ENCODE assay signal across 8 cellular contexts in genomic region chr7:76303829-76304505, GRCh38. TPM values are rescaled to one million over a fixed set of nuclear protein-coding genes. Genes with fewer than 3 reads are reported as not detected.
A peak's percentile ranks its signal among the peaks of the same experiment; 100 is the strongest.
DNase-seq lines count a peak whose midpoint lies in the region; ATAC-seq and TF ChIP-seq lines count a peak whose summit lies in the region.

No MANE protein-coding gene starts in this region.

- peak; percentile 24 for DNase-seq in activated CD4-positive, alpha-beta T cell treated with anti-CD3 and anti-CD28 coated beads for 48 hours
- no peak for DNase-seq in activated CD4-positive, alpha-beta T cell treated with anti-CD3 and anti-CD28 coated beads, Interleukin-2, amount 50 U/mL, for 1 hour
- DNase-seq in fibroblast of villous mesenchyme (ENCODE audit: low read depth) (peak; percentile 52), retinal pigment epithelial cell (ENCODE audit: low read depth) (no peak), omental fat pad (ENCODE audit: low spot score) (no peak), HuH-7.5 (ENCODE audit: low spot score) (no peak), NCI-H1105 treated with DMSO at 0.1 percent for 48 hours (lab: John Stamatoyannopoulos, UW) (no peak)

- H3K27ac ChIP-seq in VCaP: peak overlapping the region; percentile 56

- no peak for ATAC-seq in omental fat pad (ENCODE audit: low FRiP score)

- H3K4me3 ChIP-seq in fibroblast of villous mesenchyme (ENCODE audit: low read depth, low read length) (peak overlapping the region; percentile 96), retinal pigment epithelial cell (ENCODE audit: low read length) (peak overlapping the region; percentile 87)

- TF ChIP-seq CTCF in VCaP (conservative IDR thresholded peaks at IDR 0.05) (no peak), fibroblast of villous mesenchyme (IDR thresholded peaks at IDR 0.05; ENCODE audit: insufficient read depth, low read depth, low read length) (no peak), retinal pigment epithelial cell (conservative IDR thresholded peaks at IDR 0.05; ENCODE audit: low read depth, low read length) (no peak), omental fat pad (IDR thresholded peaks at IDR 0.05) (no peak)

RNA-seq across cellular contexts. Expression of gene HSPB1, which starts 1.5 kb away (rescaled TPM):
- 77.7 and 130 TPM in 2 replicates for total RNA-seq in fibroblast of villous mesenchyme
- total RNA-seq in omental fat pad: 100 to 1,000 TPM; 178 to 353 (median 267) TPM

RNA-seq across cellular contexts. Expression of gene YWHAG, which starts 54.8 kb away (rescaled TPM):
- total RNA-seq in fibroblast of villous mesenchyme: 125 and 141 TPM in 2 replicates
- 100 to 1,000 TPM in 3 of 4 donors, 10 to 100 TPM in 1; 98.0 to 263 (median 147) TPM for total RNA-seq in omental fat pad

Comparison
In these comparisons a context has a peak if more than half of its experiments do, and no peak if none do; other contexts are left out.
1. DNase-seq: peak in activated CD4-positive, alpha-beta T cell treated with anti-CD3 and anti-CD28 coated beads for 48 hours (single experiment) and fibroblast of villous mesenchyme (single experiment); none in activated CD4-positive, alpha-beta T cell treated with anti-CD3 and anti-CD28 coated beads, Interleukin-2, amount 50 U/mL, for 1 hour (single experiment), retinal pigment epithelial cell (single experiment), omental fat pad (single experiment), HuH-7.5 (single experiment) and NCI-H1105 treated with DMSO at 0.1 percent for 48 hours (single experiment).